ENCODE assay signal across 8 cellular contexts in the genomic region with DNA sequence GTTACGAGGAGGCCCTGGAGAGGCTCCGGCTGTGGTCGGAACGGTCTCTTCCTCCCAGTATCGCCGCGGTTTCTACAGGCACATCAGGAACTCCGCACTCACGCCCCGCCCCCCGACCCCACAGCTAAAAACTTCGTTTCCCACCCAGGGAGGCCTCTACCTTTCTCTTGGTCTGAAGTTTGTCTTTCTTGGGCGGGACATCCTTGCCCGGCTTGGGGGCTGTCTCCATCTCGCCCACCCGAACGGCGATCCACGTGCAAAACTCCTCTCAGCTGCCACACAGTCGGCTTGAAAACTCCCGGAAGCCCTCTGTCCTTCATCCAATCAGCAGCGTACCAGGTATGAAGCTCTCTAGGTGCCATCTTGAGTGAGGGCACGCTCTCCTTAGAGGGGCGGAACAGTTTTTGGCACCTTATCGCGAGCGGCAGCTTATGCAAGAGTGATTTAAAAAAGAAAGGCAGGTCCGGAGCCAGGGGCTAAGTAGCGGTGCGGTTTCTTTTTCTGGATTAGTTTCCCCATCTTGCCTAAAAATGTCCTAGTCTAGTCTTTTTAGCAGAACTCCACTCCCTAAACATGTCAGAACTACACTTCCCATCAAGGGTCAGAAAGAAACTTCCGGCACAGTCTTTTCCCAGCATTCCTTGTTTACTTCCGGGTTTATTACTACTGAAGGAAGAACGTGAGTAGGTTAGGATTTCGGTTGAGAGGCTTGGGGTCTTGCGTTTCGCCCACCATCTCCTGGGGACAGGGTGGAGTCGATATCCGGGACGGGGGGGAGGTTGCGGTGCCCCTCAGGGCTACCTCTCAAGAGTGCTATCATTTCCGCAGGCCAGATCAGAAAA. TPM values are rescaled to one million over a fixed set of nuclear protein-coding genes. Genes with fewer than 3 reads are reported as not detected.
DNase-seq lines count a peak whose midpoint lies in the region; ATAC-seq and TF ChIP-seq lines count a peak whose summit lies in the region.

A gene (plus strand): TSS at position 660 of the 842 bp plus-strand sequence. CDS start 256 bp downstream, outside the sequence.
A gene with protein sequence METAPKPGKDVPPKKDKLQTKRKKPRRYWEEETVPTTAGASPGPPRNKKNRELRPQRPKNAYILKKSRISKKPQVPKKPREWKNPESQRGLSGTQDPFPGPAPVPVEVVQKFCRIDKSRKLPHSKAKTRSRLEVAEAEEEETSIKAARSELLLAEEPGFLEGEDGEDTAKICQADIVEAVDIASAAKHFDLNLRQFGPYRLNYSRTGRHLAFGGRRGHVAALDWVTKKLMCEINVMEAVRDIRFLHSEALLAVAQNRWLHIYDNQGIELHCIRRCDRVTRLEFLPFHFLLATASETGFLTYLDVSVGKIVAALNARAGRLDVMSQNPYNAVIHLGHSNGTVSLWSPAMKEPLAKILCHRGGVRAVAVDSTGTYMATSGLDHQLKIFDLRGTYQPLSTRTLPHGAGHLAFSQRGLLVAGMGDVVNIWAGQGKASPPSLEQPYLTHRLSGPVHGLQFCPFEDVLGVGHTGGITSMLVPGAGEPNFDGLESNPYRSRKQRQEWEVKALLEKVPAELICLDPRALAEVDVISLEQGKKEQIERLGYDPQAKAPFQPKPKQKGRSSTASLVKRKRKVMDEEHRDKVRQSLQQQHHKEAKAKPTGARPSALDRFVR (minus strand): TSS at position 298 of the 842 bp plus-strand sequence. CDS start 69 bp downstream, at position 229.

- H4K20me1 ChIP-seq in GM23248 (ENCODE audit: insufficient read depth) (no peaks in the 10 kb centered on the region), Karpas-422 (ENCODE audit: insufficient read depth, low read depth, low read length) (no peaks in the 10 kb centered on the region)

- TF ChIP-seq EP300 in stomach (IDR thresholded peaks at IDR 0.05): no peak

- no peaks in the 10 kb centered on the region for H3K27me3 Mint-ChIP-seq in activated T-helper 1 cell treated with anti-CD3 and anti-CD28 coated beads, Interleukin-12 subunit alpha, Interleukin-12 subunit beta, Interleukin-2, Interleukin-4 antibody, amounts not matched to agents 30 ng/mL and 10 ng/mL and 1 ng/mL, durations not matched to agents 14 hours and 24 hours and 36 hours (ENCODE audit: insufficient read depth)
- H3K27me3 Mint-ChIP-seq in naive thymus-derived CD4-positive, alpha-beta T cell: no peaks in the 10 kb centered on the region

- H3K27ac ChIP-seq in GM23248: peak within 1 kb of the TSS; percentile 64
- peak within 1 kb of the TSS; percentile 13; the same call in 1 of the 2 replicates for H3K27ac ChIP-seq in Karpas-422 (ENCODE audit: low read length)
- peak within 1 kb of the TSS; percentile 80 for H3K27ac ChIP-seq in naive thymus-derived CD4-positive, alpha-beta T cell (ENCODE audit: low read depth, low read length)
- H3K27ac ChIP-seq in stomach: peak within 1 kb of the TSS; percentile 69 to 89 (median 82)

- CTCF ChIA-PET in naive thymus-derived CD4-positive, alpha-beta T cell (lab: Charles Lee): interaction anchor here (0.7 to 2.4 kb wide), 6 partner anchors 11 to 102 kb away, joined by 3 to 13 read pairs (median 8); a partner anchor contains a TSS

- peaks cover 13% of the 10 kb centered on the region for H3K4me1 ChIP-seq in GM23248 (ENCODE audit: insufficient read depth)
- peaks cover 23% of the 10 kb centered on the region for H3K4me1 ChIP-seq in Karpas-422 (ENCODE audit: low read length)
- H3K4me1 ChIP-seq in naive thymus-derived CD4-positive, alpha-beta T cell (ENCODE audit: control insufficient read depth in 2 of 2, insufficient read depth in 2 of 2, low read length in 2 of 2): peaks cover 19 to 20% of the 10 kb centered on the region in 2 donors
- peaks cover 20 to 34% (median 30%) of the 10 kb centered on the region in 4 donors for H3K4me1 ChIP-seq in stomach

- WGBS in GM23248 (ENCODE audit: low coverage in 1 of 2, low lambda C conversion rate in 2 of 2, missing lambda C conversion rate in 2 of 2), 2 experiments: 1% methylated on average over 40 to 41 of the region's 41 CpGs
- WGBS in stomach, 5 donors: 0 to 1% (median 1%) methylated on average over 37 to 41 of the region's 41 CpGs

- DNase-seq in EH (ENCODE audit: low read depth) (peak; percentile 93), GM23248 (peak; percentile 95), Karpas-422 (peak; percentile 96), RKO (ENCODE audit: low spot score) (peak; percentile 94), fibroblast of mammary gland (ENCODE audit: low read depth) (peak; percentile 87), stomach (peak; percentile 84)
- DNase-seq in activated T-helper 1 cell treated with anti-CD3 and anti-CD28 coated beads, Interleukin-12 subunit alpha, Interleukin-12 subunit beta, Interleukin-2, Interleukin-4 antibody, amounts not matched to agents 30 ng/mL and 10 ng/mL and 1 ng/mL, durations not matched to agents 14 hours and 24 hours and 36 hours (ENCODE audit: low spot score): peak; percentile 83
- DNase-seq in naive thymus-derived CD4-positive, alpha-beta T cell: peak; percentile 55 to 90 (median 87)

- H3K4me3 ChIP-seq in GM23248: peak within 1 kb of the TSS; percentile 98
- peak within 1 kb of the TSS; percentile 88 for H3K4me3 ChIP-seq in Karpas-422 (ENCODE audit: low read length)
- H3K4me3 ChIP-seq in fibroblast of mammary gland (ENCODE audit: control insufficient read depth, low read depth, low read length): peak within 1 kb of the TSS; percentile 96
- peak within 1 kb of the TSS; percentile 97 for H3K4me3 ChIP-seq in naive thymus-derived CD4-positive, alpha-beta T cell (ENCODE audit: low read length)
- peak within 1 kb of the TSS; percentile 71 to 94 (median 79) for H3K4me3 ChIP-seq in stomach

- H3K9me3 ChIP-seq in GM23248 (ENCODE audit: low read depth) (no peaks in the 10 kb centered on the region), Karpas-422 (ENCODE audit: low read length) (no peaks in the 10 kb centered on the region), stomach (no peaks in the 10 kb centered on the region)
- H3K9me3 ChIP-seq in naive thymus-derived CD4-positive, alpha-beta T cell (ENCODE audit: control insufficient read depth in 2 of 3, low read length in 3 of 3): no peaks in the 10 kb centered on the region

- POLR2A ChIA-PET in naive thymus-derived CD4-positive, alpha-beta T cell (lab: Charles Lee): interaction anchor here (0.6 to 6.9 kb wide), 15 partner anchors 9 to 1096 kb away, joined by 3 to 123 read pairs (median 8); a partner anchor contains a TSS

- H3K9me3 Mint-ChIP-seq in activated T-helper 1 cell treated with anti-CD3 and anti-CD28 coated beads, Interleukin-12 subunit alpha, Interleukin-12 subunit beta, Interleukin-2, Interleukin-4 antibody, amounts not matched to agents 30 ng/mL and 10 ng/mL and 1 ng/mL, durations not matched to agents 14 hours and 24 hours and 36 hours: no peaks in the 10 kb centered on the region
- H3K9me3 Mint-ChIP-seq in naive thymus-derived CD4-positive, alpha-beta T cell: peaks cover 0 to 3% (median 0%) of the 10 kb centered on the region in 11 donors

- TF ChIP-seq CTCF in fibroblast of mammary gland (conservative IDR thresholded peaks at IDR 0.05; ENCODE audit: control insufficient read depth, insufficient read depth, low read depth, low read length) (no peak), stomach (IDR thresholded peaks at IDR 0.05) (no peak)

- H3K36me3 ChIP-seq in GM23248 (ENCODE audit: low read depth) (peaks cover 24% of the 10 kb centered on the region; the same call in 1 of the 2 replicates), Karpas-422 (ENCODE audit: insufficient read depth, low read length) (peaks cover 32% of the 10 kb centered on the region; the same call in 1 of the 2 replicates), stomach (peaks cover 22 to 73% (median 70%) of the 10 kb centered on the region in 4 donors)
- H3K36me3 ChIP-seq in naive thymus-derived CD4-positive, alpha-beta T cell (ENCODE audit: control insufficient read depth in 2 of 3, insufficient read depth in 3 of 3, low read length in 3 of 3): peaks cover 0 to 70% (median 5%) of the 10 kb centered on the region in 3 experiments

- no peaks in the 10 kb centered on the region for H3K9me2 ChIP-seq in GM23248 (ENCODE audit: insufficient read depth)
- H3K9me2 ChIP-seq in Karpas-422 (replicated peaks; ENCODE audit: insufficient read depth, low read length): no peaks in the 10 kb centered on the region

- in situ Hi-C loops in GM23248 (cut with MboI): no loop called here

- H3K36me3 Mint-ChIP-seq in activated T-helper 1 cell treated with anti-CD3 and anti-CD28 coated beads, Interleukin-12 subunit alpha, Interleukin-12 subunit beta, Interleukin-2, Interleukin-4 antibody, amounts not matched to agents 30 ng/mL and 10 ng/mL and 1 ng/mL, durations not matched to agents 14 hours and 24 hours and 36 hours (ENCODE audit: low read depth): peaks cover 42% of the 10 kb centered on the region
- H3K36me3 Mint-ChIP-seq in naive thymus-derived CD4-positive, alpha-beta T cell: peaks cover 4 to 32% (median 11%) of the 10 kb centered on the region in 5 donors

- H3K4me1 Mint-ChIP-seq in activated T-helper 1 cell treated with anti-CD3 and anti-CD28 coated beads, Interleukin-12 subunit alpha, Interleukin-12 subunit beta, Interleukin-2, Interleukin-4 antibody, amounts not matched to agents 30 ng/mL and 10 ng/mL and 1 ng/mL, durations not matched to agents 14 hours and 24 hours and 36 hours (ENCODE audit: low read depth): peaks cover 31% of the 10 kb centered on the region
- H3K4me1 Mint-ChIP-seq in naive thymus-derived CD4-positive, alpha-beta T cell: peaks cover 32 to 51% (median 45%) of the 10 kb centered on the region in 7 donors

- peak within 1 kb of the TSS; percentile 99 for H3K4me2 ChIP-seq in GM23248 (ENCODE audit: unreplicated experiment)
- peak within 1 kb of the TSS; percentile 68 for H3K4me2 ChIP-seq in Karpas-422 (ENCODE audit: low read depth, low read length, poor library complexity, severe bottlenecking)

- no peaks in the 10 kb centered on the region for H3F3A ChIP-seq in GM23248 (ENCODE audit: insufficient read depth)

- peak within 1 kb of the TSS; percentile 98 for H2AFZ ChIP-seq in GM23248
- H2AFZ ChIP-seq in Karpas-422 (ENCODE audit: low read length): peak within 1 kb of the TSS; percentile 96

- peak within 1 kb of the TSS; percentile 94 for H3K9ac ChIP-seq in GM23248
- H3K9ac ChIP-seq in Karpas-422 (ENCODE audit: low read length): peak within 1 kb of the TSS; percentile 88

- no peaks in the 10 kb centered on the region for H3K27me3 ChIP-seq in GM23248 (replicated peaks; ENCODE audit: insufficient read depth)
- H3K27me3 ChIP-seq in Karpas-422 (ENCODE audit: low read length): no peaks in the 10 kb centered on the region
- no peaks in the 10 kb centered on the region for H3K27me3 ChIP-seq in naive thymus-derived CD4-positive, alpha-beta T cell (ENCODE audit: control insufficient read depth in 2 of 2, insufficient read depth in 2 of 2, low read length in 2 of 2)
- H3K27me3 ChIP-seq in stomach: no peaks in the 10 kb centered on the region

- no peak for TF ChIP-seq POLR2A in stomach (IDR thresholded peaks at IDR 0.05)

- peaks cover 70% of the 10 kb centered on the region for H3K79me2 ChIP-seq in GM23248 (ENCODE audit: insufficient read depth)
- peaks cover 50% of the 10 kb centered on the region for H3K79me2 ChIP-seq in Karpas-422 (ENCODE audit: low read length)

- H3K27ac Mint-ChIP-seq in activated T-helper 1 cell treated with anti-CD3 and anti-CD28 coated beads, Interleukin-12 subunit alpha, Interleukin-12 subunit beta, Interleukin-2, Interleukin-4 antibody, amounts not matched to agents 30 ng/mL and 10 ng/mL and 1 ng/mL, durations not matched to agents 14 hours and 24 hours and 36 hours: peak within 1 kb of the TSS; percentile 86
- peak within 1 kb of the TSS; percentile 89 to 98 (median 92) for H3K27ac Mint-ChIP-seq in naive thymus-derived CD4-positive, alpha-beta T cell

- H3K4me3 Mint-ChIP-seq in activated T-helper 1 cell treated with anti-CD3 and anti-CD28 coated beads, Interleukin-12 subunit alpha, Interleukin-12 subunit beta, Interleukin-2, Interleukin-4 antibody, amounts not matched to agents 30 ng/mL and 10 ng/mL and 1 ng/mL, durations not matched to agents 14 hours and 24 hours and 36 hours: peak within 1 kb of the TSS; percentile 98
- H3K4me3 Mint-ChIP-seq in naive thymus-derived CD4-positive, alpha-beta T cell: peak within 1 kb of the TSS; percentile 89 to 99 (median 98)

- intact Hi-C loops in activated T-helper 1 cell treated with anti-CD3 and anti-CD28 coated beads, Interleukin-12 subunit alpha, Interleukin-12 subunit beta, Interleukin-2, Interleukin-4 antibody, amounts not matched to agents 30 ng/mL and 10 ng/mL and 1 ng/mL, durations not matched to agents 14 hours and 24 hours and 36 hours (cut with micrococcal nuclease): loop anchor here (1.0 to 2.0 kb wide), 9 partner anchors 10 to 165 kb away; a partner anchor contains a TSS
- intact Hi-C loops in naive thymus-derived CD4-positive, alpha-beta T cell (cut with micrococcal nuclease): loop anchor here (1.0 to 5.0 kb wide), 12 partner anchors 10 to 282 kb away; a partner anchor contains a TSS
- intact Hi-C loops in stomach (cut with DNase I; ENCODE audit: low total_unique reads): no loop called here

- ATAC-seq in naive thymus-derived CD4-positive, alpha-beta T cell: peak; percentile 96

RNA-seq across cellular contexts. Expression of the first gene that starts in this region (rescaled TPM):
- 31.9 and 38.7 TPM in 2 replicates for total RNA-seq in GM23248 (2014; rRNA removed; shearing (Covaris generic))
- polyA plus RNA-seq in GM23248 (2016; fragmentation: Nextera tagmentation; extraction: Ambion mirVana): 7.9 and 9.1 TPM in 2 replicates
- 66.7 and 126 TPM in 2 replicates for total RNA-seq in Karpas-422 (2014; rRNA removed; shearing (Covaris generic); ENCODE audit: low replicate concordance)
- total RNA-seq in activated T-helper 1 cell treated with anti-CD3 and anti-CD28 coated beads, Interleukin-12 subunit alpha, Interleukin-12 subunit beta, Interleukin-2, Interleukin-4 antibody, amounts not matched to agents 30 ng/mL and 10 ng/mL and 1 ng/mL, durations not matched to agents 14 hours and 24 hours and 36 hours: 122 and 126 TPM in 2 replicates
- 10 to 100 TPM; 14.6 to 73.2 (median 35.5) TPM for total RNA-seq in naive thymus-derived CD4-positive, alpha-beta T cell
- polyA plus RNA-seq in naive thymus-derived CD4-positive, alpha-beta T cell: 10 to 100 TPM; 26.5 to 36.3 TPM
- total RNA-seq in stomach: 10 to 100 TPM in 3 of 5 donors, 1 to 10 TPM in 1, not detected in 1; 9.7 to 32.9 (median 12.8) TPM
- polyA plus RNA-seq in stomach: 100 to 1,000 TPM; 117 to 265 (median 202) TPM

RNA-seq across cellular contexts. Expression of the second gene that starts in this region (rescaled TPM):
- total RNA-seq in GM23248 (2014; rRNA removed; shearing (Covaris generic)): 64.4 and 81.9 TPM in 2 replicates
- polyA plus RNA-seq in GM23248 (2016; fragmentation: Nextera tagmentation; extraction: Ambion mirVana) (79.4 and 90.9 TPM in 2 replicates), stomach (10 to 100 TPM; 47.5 to 65.1 (median 54.4) TPM)
- total RNA-seq in Karpas-422 (2014; rRNA removed; shearing (Covaris generic); ENCODE audit: low replicate concordance): 59.6 and 91.1 TPM in 2 replicates
- 113 and 123 TPM in 2 replicates for total RNA-seq in activated T-helper 1 cell treated with anti-CD3 and anti-CD28 coated beads, Interleukin-12 subunit alpha, Interleukin-12 subunit beta, Interleukin-2, Interleukin-4 antibody, amounts not matched to agents 30 ng/mL and 10 ng/mL and 1 ng/mL, durations not matched to agents 14 hours and 24 hours and 36 hours
- total RNA-seq in naive thymus-derived CD4-positive, alpha-beta T cell: 10 to 100 TPM; 25.3 to 62.7 (median 52.7) TPM
- 10 to 100 TPM; 55.2 to 82.9 TPM for polyA plus RNA-seq in naive thymus-derived CD4-positive, alpha-beta T cell
- 10 to 100 TPM; 42.9 to 72.9 (median 54.5) TPM for total RNA-seq in stomach

Comparison
In these comparisons a context has a peak if more than half of its experiments do, and no peak if none do; other contexts are left out.
1. Peak in every context shown above with its lines: DNase-seq, ATAC-seq, H3K4me3 ChIP-seq and H3K27ac ChIP-seq.
2. H3K27ac ChIP-seq: peak in every context shown above with its lines; median percentile 82 in stomach; 80 in naive thymus-derived CD4-positive, alpha-beta T cell; 64 in GM23248; 13 in Karpas-422.